13 cellular contexts compared by ENCODE assay signal in genomic region chr12:91998316-91998715, GRCh38.
DNase-seq lines count a peak whose midpoint lies in the region; ATAC-seq and TF ChIP-seq lines count a peak whose summit lies in the region.
"Had no signal": no experiment of that assay in that cellular context is flagged by ENCODE, and none has a peak within 500 bp of the region (broad histone marks: within the 10 kb centered on the region; RNA-seq: fewer than 3 reads in every experiment).

No MANE protein-coding gene starts in this region.

- H3K27ac Mint-ChIP-seq in activated CD4-positive, alpha-beta T cell treated with anti-CD3 and anti-CD28 coated beads for 36 hours = peak overlapping the region; percentile 52
- no peak overlapping the region for H3K27ac Mint-ChIP-seq in natural killer cell treated with Interleukin-12 subunit alpha and Interleukin-12 subunit beta and Interleukin-15 and Interleukin-18, amount 100 ng/mL, for 72 hours
- peak overlapping the region in 1 of 2 donors; percentile 76 for H3K27ac Mint-ChIP-seq in natural killer cell
- peak overlapping the region; percentile 51 to 65 for H3K27ac Mint-ChIP-seq in effector memory CD8-positive, alpha-beta T cell
- H3K27ac Mint-ChIP-seq: CD14-positive monocyte; CD8-positive, alpha-beta T cell; HFFc6 had no signal

- H3K27me3 Mint-ChIP-seq in activated CD4-positive, alpha-beta T cell treated with anti-CD3 and anti-CD28 coated beads for 36 hours = no peaks in the 10 kb centered on the region
- H3K27me3 Mint-ChIP-seq in natural killer cell treated with Interleukin-12 subunit alpha and Interleukin-12 subunit beta and Interleukin-15 and Interleukin-18, amount 100 ng/mL, for 72 hours = no peaks in the 10 kb centered on the region
- H3K27me3 Mint-ChIP-seq in natural killer cell (ENCODE audit: low read depth in 2 of 2) = no peaks in the 10 kb centered on the region
- no peaks in the 10 kb centered on the region for H3K27me3 Mint-ChIP-seq in effector memory CD8-positive, alpha-beta T cell

- intact Hi-C loops in activated CD4-positive, alpha-beta T cell treated with anti-CD3 and anti-CD28 coated beads for 36 hours (cut with DNase I, micrococcal nuclease) = loop anchor here in 1 of 2 experiments (10.0 kb wide), 1 partner anchor 576 kb away; no protein-coding TSS in a partner anchor
- intact Hi-C loops in natural killer cell (cut with micrococcal nuclease) = no loop called here

- peaks cover 47% of the 10 kb centered on the region for H3K4me1 Mint-ChIP-seq in activated CD4-positive, alpha-beta T cell treated with anti-CD3 and anti-CD28 coated beads for 36 hours
- H3K4me1 Mint-ChIP-seq in natural killer cell treated with Interleukin-12 subunit alpha and Interleukin-12 subunit beta and Interleukin-15 and Interleukin-18, amount 100 ng/mL, for 72 hours (ENCODE audit: low read depth in 2 of 2) = peaks cover 23 to 33% of the 10 kb centered on the region in 2 donors
- peaks cover 22 to 25% of the 10 kb centered on the region in 2 donors for H3K4me1 Mint-ChIP-seq in natural killer cell
- peaks cover 14 to 31% of the 10 kb centered on the region in 2 donors for H3K4me1 Mint-ChIP-seq in effector memory CD8-positive, alpha-beta T cell (ENCODE audit: low read depth in 2 of 2)
- H3K4me1 Mint-ChIP-seq: CD14-positive monocyte had no signal

- POLR2A ChIA-PET in activated CD4-positive, alpha-beta T cell treated with anti-CD3 and anti-CD28 coated beads for 36 hours (lab: Charles Lee) = no interaction called here

- no peak for ATAC-seq in activated CD4-positive, alpha-beta T cell treated with anti-CD3 and anti-CD28 coated beads for 36 hours
- ATAC-seq in natural killer cell treated with Interleukin-12 subunit alpha and Interleukin-12 subunit beta and Interleukin-15 and Interleukin-18, amount 100 ng/mL, for 72 hours = peak in 1 of 2 donors; percentile 43
- ATAC-seq in natural killer cell (no peak), HG03139 (IDR thresholded peaks at IDR 0.05; ENCODE audit: unreplicated experiment) (no peak), GM19467 (IDR thresholded peaks at IDR 0.05; ENCODE audit: unreplicated experiment) (no peak)
- no peak for ATAC-seq in effector memory CD8-positive, alpha-beta T cell (replicated peaks)
- ATAC-seq: CD8-positive, alpha-beta T cell; HepG2 had no signal

- peaks cover 21% of the 10 kb centered on the region for H3K36me3 Mint-ChIP-seq in activated CD4-positive, alpha-beta T cell treated with anti-CD3 and anti-CD28 coated beads for 36 hours (ENCODE audit: low read depth)
- peaks cover 10% of the 10 kb centered on the region for H3K36me3 Mint-ChIP-seq in natural killer cell treated with Interleukin-12 subunit alpha and Interleukin-12 subunit beta and Interleukin-15 and Interleukin-18, amount 100 ng/mL, for 72 hours
- no peaks in the 10 kb centered on the region for H3K36me3 Mint-ChIP-seq in natural killer cell
- peaks cover 3% of the 10 kb centered on the region for H3K36me3 Mint-ChIP-seq in effector memory CD8-positive, alpha-beta T cell (ENCODE audit: insufficient read depth)
- H3K36me3 Mint-ChIP-seq: CD14-positive monocyte had no signal

- no peak overlapping the region for H3K4me3 Mint-ChIP-seq in activated CD4-positive, alpha-beta T cell treated with anti-CD3 and anti-CD28 coated beads for 36 hours
- H3K4me3 Mint-ChIP-seq in natural killer cell treated with Interleukin-12 subunit alpha and Interleukin-12 subunit beta and Interleukin-15 and Interleukin-18, amount 100 ng/mL, for 72 hours = peak overlapping the region; percentile 23
- no peak overlapping the region for H3K4me3 Mint-ChIP-seq in natural killer cell
- peak overlapping the region in 1 of 2 donors; percentile 4 for H3K4me3 Mint-ChIP-seq in effector memory CD8-positive, alpha-beta T cell
- H3K4me3 Mint-ChIP-seq: CD14-positive monocyte; CD8-positive, alpha-beta T cell; HFFc6 had no signal

- DNase-seq in activated CD4-positive, alpha-beta T cell treated with anti-CD3 and anti-CD28 coated beads for 36 hours = no peak
- no peak for DNase-seq in activated CD4-positive, alpha-beta T cell treated with anti-CD3 and anti-CD28 coated beads, Interleukin-2, amount 50 U/mL, for 4 hours
- DNase-seq in natural killer cell treated with Interleukin-12 subunit alpha and Interleukin-12 subunit beta and Interleukin-15 and Interleukin-18, amount 100 ng/mL, for 72 hours (ENCODE audit: low spot score) = no peak
- DNase-seq in natural killer cell = no peak
- DNase-seq in effector memory CD8-positive, alpha-beta T cell = no peak
- DNase-seq: CD8-positive, alpha-beta T cell; COR-L47; HCEC 1CT; HFFc6 had no signal

- CTCF ChIA-PET in activated CD4-positive, alpha-beta T cell treated with anti-CD3 and anti-CD28 coated beads for 36 hours (lab: Charles Lee) = no interaction called here

- TF ChIP-seq CTCF in natural killer cell (IDR thresholded peaks at IDR 0.05) = no peak

- H3K9me3 Mint-ChIP-seq in activated CD4-positive, alpha-beta T cell treated with anti-CD3 and anti-CD28 coated beads for 36 hours (ENCODE audit: low read depth) = peaks cover 19% of the 10 kb centered on the region
- H3K9me3 Mint-ChIP-seq in natural killer cell treated with Interleukin-12 subunit alpha and Interleukin-12 subunit beta and Interleukin-15 and Interleukin-18, amount 100 ng/mL, for 72 hours = peaks cover 8% of the 10 kb centered on the region
- H3K9me3 Mint-ChIP-seq in natural killer cell = peaks cover 0 to 3% of the 10 kb centered on the region in 2 donors
- H3K9me3 Mint-ChIP-seq in effector memory CD8-positive, alpha-beta T cell = peaks cover 0 to 6% of the 10 kb centered on the region in 2 donors
- H3K9me3 Mint-ChIP-seq: HFFc6 had no signal

Comparison
In these comparisons a context has a peak if more than half of its experiments do, and no peak if none do; other contexts are left out.
1. H3K27ac Mint-ChIP-seq: peak in activated CD4-positive, alpha-beta T cell treated with anti-CD3 and anti-CD28 coated beads for 36 hours (single experiment) and effector memory CD8-positive, alpha-beta T cell (2 of 2); none in natural killer cell treated with Interleukin-12 subunit alpha and Interleukin-12 subunit beta and Interleukin-15 and Interleukin-18, amount 100 ng/mL, for 72 hours (0 of 2).